Comparison of ENCODE assay signal across 1 cellular context in the genomic region with DNA sequence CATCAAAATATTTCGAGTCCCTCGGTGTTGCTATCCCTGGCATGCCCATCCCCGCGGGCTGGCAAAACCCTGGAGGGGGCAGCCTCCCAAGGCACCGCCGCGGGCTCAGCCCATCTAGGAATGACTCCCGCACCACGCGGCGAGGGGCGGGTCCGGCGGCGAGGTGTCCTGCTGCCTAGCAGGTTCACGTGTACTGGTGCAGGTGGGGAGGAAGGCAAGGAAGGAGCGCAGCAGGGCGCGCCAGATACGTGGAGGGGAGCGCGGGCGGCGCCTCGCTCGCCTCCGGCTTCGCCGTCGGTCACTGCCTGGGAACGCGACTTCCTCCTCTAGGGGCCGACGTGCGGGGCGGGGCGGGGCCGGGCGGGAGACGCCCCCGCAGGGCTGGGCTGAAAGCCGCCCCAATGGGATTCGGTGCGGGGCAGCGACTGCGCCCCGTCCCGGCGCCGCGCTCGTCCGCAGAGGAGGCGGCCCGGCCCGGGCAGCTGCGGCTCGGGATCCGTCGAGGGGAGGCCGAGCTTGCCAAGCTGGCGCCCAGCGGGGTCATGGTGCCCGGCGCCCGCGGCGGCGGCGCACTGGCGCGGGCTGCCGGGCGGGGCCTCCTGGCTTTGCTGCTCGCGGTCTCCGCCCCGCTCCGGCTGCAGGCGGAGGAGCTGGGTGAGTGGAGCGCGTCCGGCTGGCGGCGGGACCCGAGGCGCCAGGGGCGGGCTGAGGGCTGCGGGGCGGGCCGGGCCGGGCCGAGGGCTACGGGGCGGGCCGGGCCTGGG.
TF ChIP-seq lines count a peak whose summit lies in the region.

A gene (plus strand): TSS at position 435 of the 764 bp plus-strand sequence. CDS start 108 bp downstream, at position 543.

TF ChIP-seq in HepG2, 621 proteins besides CTCF, POLR2A, EP300 and RAD21 (continued from another document and continues in another):
- TF ChIP-seq, protein P1, sequence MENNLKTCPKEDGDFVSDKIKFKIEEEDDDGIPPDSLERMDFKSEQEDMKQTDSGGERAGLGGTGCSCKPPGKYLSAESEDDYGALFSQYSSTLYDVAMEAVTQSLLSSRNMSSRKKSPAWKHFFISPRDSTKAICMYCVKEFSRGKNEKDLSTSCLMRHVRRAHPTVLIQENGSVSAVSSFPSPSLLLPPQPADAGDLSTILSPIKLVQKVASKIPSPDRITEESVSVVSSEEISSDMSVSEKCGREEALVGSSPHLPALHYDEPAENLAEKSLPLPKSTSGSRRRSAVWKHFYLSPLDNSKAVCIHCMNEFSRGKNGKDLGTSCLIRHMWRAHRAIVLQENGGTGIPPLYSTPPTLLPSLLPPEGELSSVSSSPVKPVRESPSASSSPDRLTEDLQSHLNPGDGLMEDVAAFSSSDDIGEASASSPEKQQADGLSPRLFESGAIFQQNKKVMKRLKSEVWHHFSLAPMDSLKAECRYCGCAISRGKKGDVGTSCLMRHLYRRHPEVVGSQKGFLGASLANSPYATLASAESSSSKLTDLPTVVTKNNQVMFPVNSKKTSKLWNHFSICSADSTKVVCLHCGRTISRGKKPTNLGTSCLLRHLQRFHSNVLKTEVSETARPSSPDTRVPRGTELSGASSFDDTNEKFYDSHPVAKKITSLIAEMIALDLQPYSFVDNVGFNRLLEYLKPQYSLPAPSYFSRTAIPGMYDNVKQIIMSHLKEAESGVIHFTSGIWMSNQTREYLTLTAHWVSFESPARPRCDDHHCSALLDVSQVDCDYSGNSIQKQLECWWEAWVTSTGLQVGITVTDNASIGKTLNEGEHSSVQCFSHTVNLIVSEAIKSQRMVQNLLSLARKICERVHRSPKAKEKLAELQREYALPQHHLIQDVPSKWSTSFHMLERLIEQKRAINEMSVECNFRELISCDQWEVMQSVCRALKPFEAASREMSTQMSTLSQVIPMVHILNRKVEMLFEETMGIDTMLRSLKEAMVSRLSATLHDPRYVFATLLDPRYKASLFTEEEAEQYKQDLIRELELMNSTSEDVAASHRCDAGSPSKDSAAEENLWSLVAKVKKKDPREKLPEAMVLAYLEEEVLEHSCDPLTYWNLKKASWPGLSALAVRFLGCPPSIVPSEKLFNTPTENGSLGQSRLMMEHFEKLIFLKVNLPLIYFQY (CRISPR knock-in tag; IDR thresholded peaks at IDR 0.05; ENCODE audit: borderline replicate concordance) = peak; percentile 52; the same call in 1 of the 2 replicates
- TF ChIP-seq SOX5 (CRISPR knock-in tag; IDR thresholded peaks at IDR 0.05; ENCODE audit: borderline replicate concordance) (peak; percentile 56; the same call in 1 of the 2 replicates), ZNF232 (CRISPR knock-in tag; IDR thresholded peaks at IDR 0.05; ENCODE audit: borderline replicate concordance) (no peak), AGO2 (optimal IDR thresholded peaks at IDR 0.05; ENCODE audit: low read depth, low read length) (peak; percentile 74), CAMTA2 (CRISPR knock-in tag; IDR thresholded peaks at IDR 0.05; ENCODE audit: borderline replicate concordance) (0 out of 2 replicates have a peak, but pooled peaks have one; percentile 63), ZSCAN21 (CRISPR knock-in tag; IDR thresholded peaks at IDR 0.05; ENCODE audit: borderline replicate concordance) (peak; percentile 92), RFX1 (IDR thresholded peaks at IDR 0.05) (no peak), MXD4 (CRISPR knock-in tag; IDR thresholded peaks at IDR 0.05) (peak; percentile 89), ELF3 (CRISPR knock-in tag; IDR thresholded peaks at IDR 0.05) (peak; percentile 82), ZC3H13 (CRISPR knock-in tag; IDR thresholded peaks at IDR 0.05) (0 out of 2 replicates have a peak, but pooled peaks have one; percentile 62), ZNF569 (CRISPR knock-in tag; IDR thresholded peaks at IDR 0.05; ENCODE audit: borderline replicate concordance) (no peak), RNF2 (conservative IDR thresholded peaks at IDR 0.05; ENCODE audit: low read depth) (peak; percentile 62; the same call in 1 of the 2 replicates), TSC22D2 (CRISPR knock-in tag; IDR thresholded peaks at IDR 0.05; ENCODE audit: borderline replicate concordance) (0 out of 2 replicates have a peak, but pooled peaks have one; percentile 59), SP4 (CRISPR knock-in tag; IDR thresholded peaks at IDR 0.05) (peak; percentile 27; the same call in 1 of the 2 replicates), HCFC1 (IDR thresholded peaks at IDR 0.05; ENCODE audit: low read depth, low read length) (no peak; the same call in 1 of the 2 replicates), GZF1 (CRISPR knock-in tag; IDR thresholded peaks at IDR 0.05) (peak; percentile 76; the same call in 1 of the 2 replicates)
- TF ChIP-seq, protein P2, sequence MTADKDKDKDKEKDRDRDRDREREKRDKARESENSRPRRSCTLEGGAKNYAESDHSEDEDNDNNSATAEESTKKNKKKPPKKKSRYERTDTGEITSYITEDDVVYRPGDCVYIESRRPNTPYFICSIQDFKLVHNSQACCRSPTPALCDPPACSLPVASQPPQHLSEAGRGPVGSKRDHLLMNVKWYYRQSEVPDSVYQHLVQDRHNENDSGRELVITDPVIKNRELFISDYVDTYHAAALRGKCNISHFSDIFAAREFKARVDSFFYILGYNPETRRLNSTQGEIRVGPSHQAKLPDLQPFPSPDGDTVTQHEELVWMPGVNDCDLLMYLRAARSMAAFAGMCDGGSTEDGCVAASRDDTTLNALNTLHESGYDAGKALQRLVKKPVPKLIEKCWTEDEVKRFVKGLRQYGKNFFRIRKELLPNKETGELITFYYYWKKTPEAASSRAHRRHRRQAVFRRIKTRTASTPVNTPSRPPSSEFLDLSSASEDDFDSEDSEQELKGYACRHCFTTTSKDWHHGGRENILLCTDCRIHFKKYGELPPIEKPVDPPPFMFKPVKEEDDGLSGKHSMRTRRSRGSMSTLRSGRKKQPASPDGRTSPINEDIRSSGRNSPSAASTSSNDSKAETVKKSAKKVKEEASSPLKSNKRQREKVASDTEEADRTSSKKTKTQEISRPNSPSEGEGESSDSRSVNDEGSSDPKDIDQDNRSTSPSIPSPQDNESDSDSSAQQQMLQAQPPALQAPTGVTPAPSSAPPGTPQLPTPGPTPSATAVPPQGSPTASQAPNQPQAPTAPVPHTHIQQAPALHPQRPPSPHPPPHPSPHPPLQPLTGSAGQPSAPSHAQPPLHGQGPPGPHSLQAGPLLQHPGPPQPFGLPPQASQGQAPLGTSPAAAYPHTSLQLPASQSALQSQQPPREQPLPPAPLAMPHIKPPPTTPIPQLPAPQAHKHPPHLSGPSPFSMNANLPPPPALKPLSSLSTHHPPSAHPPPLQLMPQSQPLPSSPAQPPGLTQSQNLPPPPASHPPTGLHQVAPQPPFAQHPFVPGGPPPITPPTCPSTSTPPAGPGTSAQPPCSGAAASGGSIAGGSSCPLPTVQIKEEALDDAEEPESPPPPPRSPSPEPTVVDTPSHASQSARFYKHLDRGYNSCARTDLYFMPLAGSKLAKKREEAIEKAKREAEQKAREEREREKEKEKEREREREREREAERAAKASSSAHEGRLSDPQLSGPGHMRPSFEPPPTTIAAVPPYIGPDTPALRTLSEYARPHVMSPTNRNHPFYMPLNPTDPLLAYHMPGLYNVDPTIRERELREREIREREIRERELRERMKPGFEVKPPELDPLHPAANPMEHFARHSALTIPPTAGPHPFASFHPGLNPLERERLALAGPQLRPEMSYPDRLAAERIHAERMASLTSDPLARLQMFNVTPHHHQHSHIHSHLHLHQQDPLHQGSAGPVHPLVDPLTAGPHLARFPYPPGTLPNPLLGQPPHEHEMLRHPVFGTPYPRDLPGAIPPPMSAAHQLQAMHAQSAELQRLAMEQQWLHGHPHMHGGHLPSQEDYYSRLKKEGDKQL (CRISPR knock-in tag; IDR thresholded peaks at IDR 0.05; ENCODE audit: low read depth) = peak; percentile 73
- TF ChIP-seq, protein P3, sequence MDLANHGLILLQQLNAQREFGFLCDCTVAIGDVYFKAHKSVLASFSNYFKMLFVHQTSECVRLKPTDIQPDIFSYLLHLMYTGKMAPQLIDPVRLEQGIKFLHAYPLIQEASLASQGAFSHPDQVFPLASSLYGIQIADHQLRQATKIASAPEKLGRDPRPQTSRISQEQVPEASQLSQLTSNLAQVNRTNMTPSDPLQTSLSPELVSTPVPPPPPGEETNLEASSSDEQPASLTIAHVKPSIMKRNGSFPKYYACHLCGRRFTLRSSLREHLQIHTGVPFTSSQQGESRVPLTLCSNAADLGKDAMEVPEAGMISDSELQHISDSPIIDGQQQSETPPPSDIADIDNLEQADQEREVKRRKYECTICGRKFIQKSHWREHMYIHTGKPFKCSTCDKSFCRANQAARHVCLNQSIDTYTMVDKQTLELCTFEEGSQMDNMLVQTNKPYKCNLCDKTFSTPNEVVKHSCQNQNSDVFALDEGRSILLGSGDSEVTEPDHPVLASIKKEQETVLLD (CRISPR knock-in tag; IDR thresholded peaks at IDR 0.05; ENCODE audit: low read depth) = peak; percentile 58; the same call in 1 of the 2 replicates
- TF ChIP-seq, protein P4, sequence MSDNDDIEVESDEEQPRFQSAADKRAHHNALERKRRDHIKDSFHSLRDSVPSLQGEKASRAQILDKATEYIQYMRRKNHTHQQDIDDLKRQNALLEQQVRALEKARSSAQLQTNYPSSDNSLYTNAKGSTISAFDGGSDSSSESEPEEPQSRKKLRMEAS (IDR thresholded peaks at IDR 0.05) = peak; percentile 92
- TF ChIP-seq, protein P5, sequence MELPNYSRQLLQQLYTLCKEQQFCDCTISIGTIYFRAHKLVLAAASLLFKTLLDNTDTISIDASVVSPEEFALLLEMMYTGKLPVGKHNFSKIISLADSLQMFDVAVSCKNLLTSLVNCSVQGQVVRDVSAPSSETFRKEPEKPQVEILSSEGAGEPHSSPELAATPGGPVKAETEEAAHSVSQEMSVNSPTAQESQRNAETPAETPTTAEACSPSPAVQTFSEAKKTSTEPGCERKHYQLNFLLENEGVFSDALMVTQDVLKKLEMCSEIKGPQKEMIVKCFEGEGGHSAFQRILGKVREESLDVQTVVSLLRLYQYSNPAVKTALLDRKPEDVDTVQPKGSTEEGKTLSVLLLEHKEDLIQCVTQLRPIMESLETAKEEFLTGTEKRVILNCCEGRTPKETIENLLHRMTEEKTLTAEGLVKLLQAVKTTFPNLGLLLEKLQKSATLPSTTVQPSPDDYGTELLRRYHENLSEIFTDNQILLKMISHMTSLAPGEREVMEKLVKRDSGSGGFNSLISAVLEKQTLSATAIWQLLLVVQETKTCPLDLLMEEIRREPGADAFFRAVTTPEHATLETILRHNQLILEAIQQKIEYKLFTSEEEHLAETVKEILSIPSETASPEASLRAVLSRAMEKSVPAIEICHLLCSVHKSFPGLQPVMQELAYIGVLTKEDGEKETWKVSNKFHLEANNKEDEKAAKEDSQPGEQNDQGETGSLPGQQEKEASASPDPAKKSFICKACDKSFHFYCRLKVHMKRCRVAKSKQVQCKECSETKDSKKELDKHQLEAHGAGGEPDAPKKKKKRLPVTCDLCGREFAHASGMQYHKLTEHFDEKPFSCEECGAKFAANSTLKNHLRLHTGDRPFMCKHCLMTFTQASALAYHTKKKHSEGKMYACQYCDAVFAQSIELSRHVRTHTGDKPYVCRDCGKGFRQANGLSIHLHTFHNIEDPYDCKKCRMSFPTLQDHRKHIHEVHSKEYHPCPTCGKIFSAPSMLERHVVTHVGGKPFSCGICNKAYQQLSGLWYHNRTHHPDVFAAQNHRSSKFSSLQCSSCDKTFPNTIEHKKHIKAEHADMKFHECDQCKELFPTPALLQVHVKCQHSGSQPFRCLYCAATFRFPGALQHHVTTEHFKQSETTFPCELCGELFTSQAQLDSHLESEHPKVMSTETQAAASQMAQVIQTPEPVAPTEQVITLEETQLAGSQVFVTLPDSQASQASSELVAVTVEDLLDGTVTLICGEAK (IDR thresholded peaks at IDR 0.05) = no peak
- TF ChIP-seq, protein P5 (CRISPR knock-in tag; IDR thresholded peaks at IDR 0.05) = no peak
